12 cellular contexts compared by ENCODE assay signal in genomic region chr22:31538815-31539214, GRCh38. TPM values are rescaled to one million over a fixed set of nuclear protein-coding genes. Genes with fewer than 3 reads are reported as not detected.
DNase-seq lines count a peak whose midpoint lies in the region; ATAC-seq, FAIRE-seq and TF ChIP-seq lines count a peak whose summit lies in the region.
"Had no signal": no experiment of that assay in that cellular context is flagged by ENCODE, and none has a peak within 500 bp of the region (broad histone marks: within the 10 kb centered on the region; RNA-seq: fewer than 3 reads in every experiment).

No MANE protein-coding gene starts in this region.

- no peaks in the 10 kb centered on the region for H3K27me3 Mint-ChIP-seq in activated T-helper 2 cell treated with anti-CD3 and anti-CD28 coated beads, Interferon-gamma antibody, Interleukin-2, Interleukin-4, amounts not matched to agents 10 μg/mL and 5 μg/mL and 100 μg/mL, durations not matched to agents 14 hours and 24 hours and 36 hours (ENCODE audit: low read depth)

- DNase-seq in GM12892 (ENCODE audit: insufficient read length) (no peak), NCI-H2029 treated with DMSO at 0.1 percent for 48 hours (lab: John Stamatoyannopoulos, UW) (no peak), upper lobe of left lung (no peak)
- DNase-seq in activated T-helper 2 cell treated with anti-CD3 and anti-CD28 coated beads, Interferon-gamma antibody, Interleukin-2, Interleukin-4, amounts not matched to agents 10 μg/mL and 5 μg/mL and 100 μg/mL, durations not matched to agents 14 hours and 24 hours and 36 hours (ENCODE audit: low spot score): peak; percentile 18
- DNase-seq in stimulated activated CD4-positive, alpha-beta T cell treated with anti-CD3 and anti-CD28 coated beads, Interleukin-2, amount 100 ng/mL, for 24 hours: peak; percentile 28 to 35
- DNase-seq: erythroblast, heart left ventricle, SIG-M5 had no signal

- no peaks in the 10 kb centered on the region for H3K27me3 ChIP-seq in upper lobe of left lung
- H3K27me3 ChIP-seq: heart left ventricle had no signal

- TF ChIP-seq POLR2A in GM12892 (IDR thresholded peaks at IDR 0.05; ENCODE audit: low read depth, low read length): no peak
- no peak for TF ChIP-seq POLR2A in upper lobe of left lung (IDR thresholded peaks at IDR 0.05)

- no peaks in the 10 kb centered on the region for H3K4me1 ChIP-seq in upper lobe of left lung
- H3K4me1 ChIP-seq: heart left ventricle had no signal

- H3K27ac Mint-ChIP-seq in activated T-helper 2 cell treated with anti-CD3 and anti-CD28 coated beads, Interferon-gamma antibody, Interleukin-2, Interleukin-4, amounts not matched to agents 10 μg/mL and 5 μg/mL and 100 μg/mL, durations not matched to agents 14 hours and 24 hours and 36 hours: peak overlapping the region; percentile 99

- 87 to 94% methylated on average over 5 of the region's 5 CpGs for WGBS in upper lobe of left lung, 2 donors

- peak overlapping the region; percentile 70 for H3K4me3 Mint-ChIP-seq in activated T-helper 2 cell treated with anti-CD3 and anti-CD28 coated beads, Interferon-gamma antibody, Interleukin-2, Interleukin-4, amounts not matched to agents 10 μg/mL and 5 μg/mL and 100 μg/mL, durations not matched to agents 14 hours and 24 hours and 36 hours (ENCODE audit: low read depth)

- peak; percentile 81 for FAIRE-seq in GM12892 (lab: Jason Lieb, UNC)
- FAIRE-seq: HepG2 had no signal

- no peak for TF ChIP-seq CTCF in upper lobe of left lung (IDR thresholded peaks at IDR 0.05)

- no peaks in the 10 kb centered on the region for H3K9me3 Mint-ChIP-seq in activated T-helper 2 cell treated with anti-CD3 and anti-CD28 coated beads, Interferon-gamma antibody, Interleukin-2, Interleukin-4, amounts not matched to agents 10 μg/mL and 5 μg/mL and 100 μg/mL, durations not matched to agents 14 hours and 24 hours and 36 hours

- peaks cover 61% of the 10 kb centered on the region for H3K36me3 Mint-ChIP-seq in activated T-helper 2 cell treated with anti-CD3 and anti-CD28 coated beads, Interferon-gamma antibody, Interleukin-2, Interleukin-4, amounts not matched to agents 10 μg/mL and 5 μg/mL and 100 μg/mL, durations not matched to agents 14 hours and 24 hours and 36 hours (ENCODE audit: low read depth)

- no peaks in the 10 kb centered on the region for H3K9me3 ChIP-seq in upper lobe of left lung
- H3K9me3 ChIP-seq: heart left ventricle had no signal

- peaks cover 45% of the 10 kb centered on the region for H3K4me1 Mint-ChIP-seq in activated T-helper 2 cell treated with anti-CD3 and anti-CD28 coated beads, Interferon-gamma antibody, Interleukin-2, Interleukin-4, amounts not matched to agents 10 μg/mL and 5 μg/mL and 100 μg/mL, durations not matched to agents 14 hours and 24 hours and 36 hours (ENCODE audit: low read depth)

- ATAC-seq in GM19452 (IDR thresholded peaks at IDR 0.05; ENCODE audit: unreplicated experiment) (peak; percentile 58), HG02642 (IDR thresholded peaks at IDR 0.05; ENCODE audit: poor library complexity, unreplicated experiment) (no peak), HG03439 (IDR thresholded peaks at IDR 0.05; ENCODE audit: unreplicated experiment) (no peak), upper lobe of left lung (ENCODE audit: low FRiP score in 2 of 2) (no peak)
- ATAC-seq: heart left ventricle, HepG2 had no signal

- peaks cover 0 to 8% (median 0%) of the 10 kb centered on the region in 4 donors for H3K36me3 ChIP-seq in upper lobe of left lung

- H3K4me3 ChIP-seq in upper lobe of left lung: no peak overlapping the region
- H3K4me3 ChIP-seq: heart left ventricle had no signal

- H3K27ac ChIP-seq in upper lobe of left lung: no peak overlapping the region
- H3K27ac ChIP-seq: heart left ventricle had no signal

- intact Hi-C loops in activated T-helper 2 cell treated with anti-CD3 and anti-CD28 coated beads, Interferon-gamma antibody, Interleukin-2, Interleukin-4, amounts not matched to agents 10 μg/mL and 5 μg/mL and 100 μg/mL, durations not matched to agents 14 hours and 24 hours and 36 hours (cut with micrococcal nuclease): loop anchor here (5.0 kb wide), 2 partner anchors 93 to 247 kb away; partner anchors contain the start of gene PIK3IP1

- no peak for TF ChIP-seq EP300 in upper lobe of left lung (IDR thresholded peaks at IDR 0.05)

RNA-seq across cellular contexts. Expression of gene SFI1, which starts 42.5 kb away (rescaled TPM):
- 89.0 TPM for polyA plus RNA-seq in GM12892 (2012; ENCODE audit: missing spikeins)
- 409 and 435 TPM in 2 replicates for total RNA-seq in activated T-helper 2 cell treated with anti-CD3 and anti-CD28 coated beads, Interferon-gamma antibody, Interleukin-2, Interleukin-4, amounts not matched to agents 10 μg/mL and 5 μg/mL and 100 μg/mL, durations not matched to agents 14 hours and 24 hours and 36 hours
- 100 to 1,000 TPM in 1 of 6 donors, 10 to 100 TPM in 5; 21.0 to 166 (median 51.7) TPM for total RNA-seq in upper lobe of left lung

RNA-seq across cellular contexts. Expression of gene EIF4ENIF1, which starts 49.2 kb away (rescaled TPM):
- polyA plus RNA-seq in GM12892 (2012; ENCODE audit: missing spikeins): 21.4 TPM
- total RNA-seq in activated T-helper 2 cell treated with anti-CD3 and anti-CD28 coated beads, Interferon-gamma antibody, Interleukin-2, Interleukin-4, amounts not matched to agents 10 μg/mL and 5 μg/mL and 100 μg/mL, durations not matched to agents 14 hours and 24 hours and 36 hours: 96.5 and 103 TPM in 2 replicates
- 10 to 100 TPM; 15.5 to 25.2 (median 23.3) TPM for total RNA-seq in upper lobe of left lung

Comparison
In these comparisons a context has a peak if more than half of its experiments do, and no peak if none do; other contexts are left out.
1. DNase-seq: peak in activated T-helper 2 cell treated with anti-CD3 and anti-CD28 coated beads, Interferon-gamma antibody, Interleukin-2, Interleukin-4, amounts not matched to agents 10 μg/mL and 5 μg/mL and 100 μg/mL, durations not matched to agents 14 hours and 24 hours and 36 hours (single experiment) and stimulated activated CD4-positive, alpha-beta T cell treated with anti-CD3 and anti-CD28 coated beads, Interleukin-2, amount 100 ng/mL, for 24 hours (2 of 2); none in GM12892 (single experiment), NCI-H2029 treated with DMSO at 0.1 percent for 48 hours (single experiment) and upper lobe of left lung (0 of 2).